In genomic region chr4:1779588-1780382, GRCh38 we compare ENCODE assay signal across 26 cellular contexts. TPM values are rescaled to one million over a fixed set of nuclear protein-coding genes. Genes with fewer than 3 reads are reported as not detected.
"Had no signal": no experiment of that assay in that cellular context is flagged by ENCODE, and none has a peak within 500 bp of the region (broad histone marks: within the 10 kb centered on the region; RNA-seq: fewer than 3 reads in every experiment).

No MANE protein-coding gene starts in this region.

- H3K27ac ChIP-seq: esophagus squamous epithelium, heart right ventricle, left lung, lower lobe of right lung, neutrophil, ovary, psoas muscle, stomach, thyroid gland, upper lobe of right lung, WERI-Rb-1 had no signal

- H3K27ac Mint-ChIP-seq: activated CD8-positive, alpha-beta memory T cell treated with anti-CD3 and anti-CD28 coated beads, Interleukin-2, amount 10 ng/mL, durations not matched to agents 7 days and 5 days; activated CD8-positive, alpha-beta T cell treated with anti-CD3 and anti-CD28 coated beads, Interleukin-2, amount 10 ng/mL, durations not matched to agents 7 days and 5 days; activated naive CD8-positive, alpha-beta T cell; activated T-cell treated with anti-CD3 and anti-CD28 coated beads, Interleukin-2, amount 50 U/mL, for 72 hours; natural killer cell treated with Interleukin-12 subunit alpha and Interleukin-12 subunit beta and Interleukin-15 and Interleukin-18, amount 100 ng/mL, for 72 hours; stimulated activated naive B cell treated with anti-CD40 and anti-IgM and Interleukin-4, amounts not matched to agents 10 μg/mL and 1 μg/mL and 100 μg/mL, for 72 hours; T-helper 17 cell had no signal

- H3K36me3 ChIP-seq: esophagus squamous epithelium, heart right ventricle, left lung, lower lobe of right lung, neutrophil, ovary, stomach, thyroid gland, upper lobe of right lung, WERI-Rb-1 had no signal

- H3K36me3 Mint-ChIP-seq: activated CD8-positive, alpha-beta memory T cell treated with anti-CD3 and anti-CD28 coated beads, Interleukin-2, amount 10 ng/mL, durations not matched to agents 7 days and 5 days; activated naive CD8-positive, alpha-beta T cell; natural killer cell treated with Interleukin-12 subunit alpha and Interleukin-12 subunit beta and Interleukin-15 and Interleukin-18, amount 100 ng/mL, for 72 hours; stimulated activated naive B cell treated with anti-CD40 and anti-IgM and Interleukin-4, amounts not matched to agents 10 μg/mL and 1 μg/mL and 100 μg/mL, for 72 hours had no signal

- H3K27me3 Mint-ChIP-seq: activated CD8-positive, alpha-beta memory T cell treated with anti-CD3 and anti-CD28 coated beads, Interleukin-2, amount 10 ng/mL, durations not matched to agents 7 days and 5 days; activated naive CD8-positive, alpha-beta T cell; natural killer cell treated with Interleukin-12 subunit alpha and Interleukin-12 subunit beta and Interleukin-15 and Interleukin-18, amount 100 ng/mL, for 72 hours; T-helper 17 cell had no signal

- H3K4me3 Mint-ChIP-seq: activated CD8-positive, alpha-beta memory T cell treated with anti-CD3 and anti-CD28 coated beads, Interleukin-2, amount 10 ng/mL, durations not matched to agents 7 days and 5 days; activated CD8-positive, alpha-beta T cell treated with anti-CD3 and anti-CD28 coated beads, Interleukin-2, amount 10 ng/mL, durations not matched to agents 7 days and 5 days; activated naive CD8-positive, alpha-beta T cell; activated T-cell treated with anti-CD3 and anti-CD28 coated beads, Interleukin-2, amount 50 U/mL, for 72 hours; natural killer cell treated with Interleukin-12 subunit alpha and Interleukin-12 subunit beta and Interleukin-15 and Interleukin-18, amount 100 ng/mL, for 72 hours; stimulated activated naive B cell treated with anti-CD40 and anti-IgM and Interleukin-4, amounts not matched to agents 10 μg/mL and 1 μg/mL and 100 μg/mL, for 72 hours; T-helper 17 cell had no signal

- H3K27me3 ChIP-seq: left lung, neutrophil, ovary, thyroid gland, upper lobe of right lung had no signal

- H3K4me3 ChIP-seq: esophagus squamous epithelium, heart right ventricle, left lung, lower lobe of right lung, ovary, psoas muscle, stomach, thyroid gland, upper lobe of right lung had no signal

- ATAC-seq: activated CD8-positive, alpha-beta memory T cell treated with anti-CD3 and anti-CD28 coated beads, Interleukin-2, amount 10 ng/mL, durations not matched to agents 7 days and 5 days; activated CD8-positive, alpha-beta T cell treated with anti-CD3 and anti-CD28 coated beads, Interleukin-2, amount 10 ng/mL, durations not matched to agents 7 days and 5 days; activated T-cell treated with anti-CD3 and anti-CD28 coated beads, Interleukin-2, amount 50 U/mL, for 72 hours; left lung; lower lobe of right lung; natural killer cell treated with Interleukin-12 subunit alpha and Interleukin-12 subunit beta and Interleukin-15 and Interleukin-18, amount 100 ng/mL, for 72 hours; psoas muscle; stimulated activated naive B cell treated with anti-CD40 and anti-IgM and Interleukin-4, amounts not matched to agents 10 μg/mL and 1 μg/mL and 100 μg/mL, for 72 hours; T-helper 17 cell; upper lobe of right lung had no signal

- H3K9me3 Mint-ChIP-seq: activated T-cell treated with anti-CD3 and anti-CD28 coated beads, Interleukin-2, amount 50 U/mL, for 72 hours; natural killer cell treated with Interleukin-12 subunit alpha and Interleukin-12 subunit beta and Interleukin-15 and Interleukin-18, amount 100 ng/mL, for 72 hours; stimulated activated naive B cell treated with anti-CD40 and anti-IgM and Interleukin-4, amounts not matched to agents 10 μg/mL and 1 μg/mL and 100 μg/mL, for 72 hours had no signal

- H3K9me3 ChIP-seq: esophagus squamous epithelium, heart right ventricle, left lung, lower lobe of right lung, neutrophil, ovary, psoas muscle, stomach, thyroid gland, upper lobe of right lung had no signal

- H3K4me1 ChIP-seq: left lung had no signal

- H3K4me1 Mint-ChIP-seq: activated CD8-positive, alpha-beta memory T cell treated with anti-CD3 and anti-CD28 coated beads, Interleukin-2, amount 10 ng/mL, durations not matched to agents 7 days and 5 days; T-helper 17 cell had no signal

- DNase-seq: activated CD4-positive, CD25-positive, alpha-beta regulatory T cell treated with anti-CD3 and anti-CD28 coated beads, Interleukin-2, amount 50 U/mL, for 72 hours; activated CD8-positive, alpha-beta memory T cell treated with anti-CD3 and anti-CD28 coated beads, Interleukin-2, amount 10 ng/mL, durations not matched to agents 7 days and 5 days; activated CD8-positive, alpha-beta T cell treated with anti-CD3 and anti-CD28 coated beads, Interleukin-2, amount 10 ng/mL, durations not matched to agents 7 days and 5 days; activated naive CD4-positive, alpha-beta T cell treated with Interleukin-2 at 50 U/mL for 16 hours; activated T-cell treated with anti-CD3 and anti-CD28 coated beads, Interleukin-2, amount 50 U/mL, for 72 hours; esophagus squamous epithelium; foreskin melanocyte; heart right ventricle; left lung; lower lobe of right lung; mesenchymal stem cell; ovary; psoas muscle; stimulated activated CD4-positive, alpha-beta T cell treated with anti-CD3 and anti-CD28 coated beads, Interleukin-15, amount 100 ng/mL, for 24 hours; stimulated activated CD4-positive, alpha-beta T cell treated with anti-CD3 and anti-CD28 coated beads, Interleukin-2, amount 100 ng/mL, for 24 hours; stimulated activated naive B cell treated with anti-CD40 and anti-IgM and Interleukin-4, amounts not matched to agents 10 μg/mL and 1 μg/mL and 100 μg/mL, for 72 hours; stomach; SW 1271; T-helper 17 cell; T1000; thyroid gland; upper lobe of right lung; WERI-Rb-1 had no signal

RNA-seq across cellular contexts. Expression of gene FGFR3, which starts 13.3 kb away (rescaled TPM):
- total RNA-seq: natural killer cell treated with Interleukin-12 subunit alpha and Interleukin-12 subunit beta and Interleukin-15 and Interleukin-18, amount 100 ng/mL, for 72 hours had no signal
